2 cellular contexts compared by ENCODE assay signal in the genomic region with DNA sequence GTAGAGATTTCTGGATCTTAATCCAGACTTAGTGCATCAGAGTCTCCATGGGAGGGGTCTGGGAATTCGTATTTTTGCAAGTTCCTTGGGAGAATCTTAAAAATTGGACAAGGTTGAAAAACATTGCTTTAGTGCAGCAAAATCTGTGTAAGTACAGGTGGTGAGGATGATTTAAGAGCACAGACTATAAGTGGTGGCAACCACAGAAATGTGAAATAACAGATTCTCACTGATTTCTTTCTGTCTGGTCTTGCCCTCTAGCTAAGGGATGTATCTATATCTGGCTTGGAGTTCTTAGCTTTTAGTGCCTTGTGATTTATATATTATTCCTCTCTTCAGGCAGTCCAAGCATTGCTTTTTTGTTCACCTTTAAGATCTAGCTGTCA.
TF ChIP-seq lines count a peak whose summit lies in the region.

No MANE protein-coding gene starts in this region.

TF ChIP-seq in HCT116, 20 proteins besides CTCF, POLR2A, EP300 and RAD21 (continued from another document):
- no peak for TF ChIP-seq ZBTB33 (IDR thresholded peaks at IDR 0.05; ENCODE audit: extremely low read depth, insufficient replicate concordance, low read length)
- no peak for TF ChIP-seq ZFX (IDR thresholded peaks at IDR 0.05)
- no peak for TF ChIP-seq TCF7L2 (IDR thresholded peaks at IDR 0.05; ENCODE audit: borderline replicate concordance, extremely low read depth, insufficient read depth, insufficient read length)
- TF ChIP-seq EZH2 (IDR thresholded peaks at IDR 0.05), result no peak
- TF ChIP-seq POLR2AphosphoS5 (IDR thresholded peaks at IDR 0.05; ENCODE audit: low read depth, low read length), result no peak
- TF ChIP-seq ZNF274 (IDR thresholded peaks at IDR 0.05; ENCODE audit: low read depth, low read length), result no peak
- TF ChIP-seq SIN3A (IDR thresholded peaks at IDR 0.05; ENCODE audit: low read depth), result no peak
TF ChIP-seq in HCT116: peak in this region for 0.

TF ChIP-seq in K562, 482 proteins besides CTCF, POLR2A, EP300 and RAD21 (continued from another document):
- TF ChIP-seq KLF6 (CRISPR knock-in tag; IDR thresholded peaks at IDR 0.05; ENCODE audit: borderline replicate concordance) (no peak), ZNF589 (CRISPR knock-in tag; IDR thresholded peaks at IDR 0.05; ENCODE audit: low read depth) (no peak), KAT7 (CRISPR knock-in tag; IDR thresholded peaks at IDR 0.05; ENCODE audit: borderline replicate concordance) (no peak)
- TF ChIP-seq, protein P1, sequence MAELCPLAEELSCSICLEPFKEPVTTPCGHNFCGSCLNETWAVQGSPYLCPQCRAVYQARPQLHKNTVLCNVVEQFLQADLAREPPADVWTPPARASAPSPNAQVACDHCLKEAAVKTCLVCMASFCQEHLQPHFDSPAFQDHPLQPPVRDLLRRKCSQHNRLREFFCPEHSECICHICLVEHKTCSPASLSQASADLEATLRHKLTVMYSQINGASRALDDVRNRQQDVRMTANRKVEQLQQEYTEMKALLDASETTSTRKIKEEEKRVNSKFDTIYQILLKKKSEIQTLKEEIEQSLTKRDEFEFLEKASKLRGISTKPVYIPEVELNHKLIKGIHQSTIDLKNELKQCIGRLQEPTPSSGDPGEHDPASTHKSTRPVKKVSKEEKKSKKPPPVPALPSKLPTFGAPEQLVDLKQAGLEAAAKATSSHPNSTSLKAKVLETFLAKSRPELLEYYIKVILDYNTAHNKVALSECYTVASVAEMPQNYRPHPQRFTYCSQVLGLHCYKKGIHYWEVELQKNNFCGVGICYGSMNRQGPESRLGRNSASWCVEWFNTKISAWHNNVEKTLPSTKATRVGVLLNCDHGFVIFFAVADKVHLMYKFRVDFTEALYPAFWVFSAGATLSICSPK (IDR thresholded peaks at IDR 0.05; ENCODE audit: borderline replicate concordance), result no peak
